In genomic region chr20:33209789-33210188, GRCh38 we compare ENCODE assay signal across 1 cellular context.
TF ChIP-seq lines count a peak whose summit lies in the region.

No MANE protein-coding gene starts in this region.

TF ChIP-seq in HepG2, 621 proteins besides CTCF, POLR2A, EP300 and RAD21 (continues in another document):
- TF ChIP-seq ATF4 (CRISPR knock-in tag; IDR thresholded peaks at IDR 0.05), result peak in 1 of 2 experiments; percentile 88; a peak in 2 of 4 replicates
- peak; percentile 65 for TF ChIP-seq BCL6 (CRISPR knock-in tag; IDR thresholded peaks at IDR 0.05)
- TF ChIP-seq HMG20B (CRISPR knock-in tag; conservative IDR thresholded peaks at IDR 0.05), result peak; percentile 87
- peak; percentile 97 for TF ChIP-seq SNAPC5 (CRISPR knock-in tag; IDR thresholded peaks at IDR 0.05; ENCODE audit: borderline replicate concordance)
- peak; percentile 71; the same call in 1 of the 2 replicates for TF ChIP-seq ZNF3 (CRISPR knock-in tag; IDR thresholded peaks at IDR 0.05)
- peak; percentile 94 for TF ChIP-seq ZNF205 (CRISPR knock-in tag; IDR thresholded peaks at IDR 0.05)
- TF ChIP-seq ZBTB4 (CRISPR knock-in tag; IDR thresholded peaks at IDR 0.05; ENCODE audit: borderline replicate concordance), result no peak
- TF ChIP-seq SALL1 (CRISPR knock-in tag; IDR thresholded peaks at IDR 0.05), result peak; percentile 98
- TF ChIP-seq ZNF549 (CRISPR knock-in tag; IDR thresholded peaks at IDR 0.05), result no peak
- peak; percentile 84 for TF ChIP-seq ONECUT2 (CRISPR knock-in tag; IDR thresholded peaks at IDR 0.05)
- no peak for TF ChIP-seq U2AF1 (optimal IDR thresholded peaks at IDR 0.05; ENCODE audit: low read depth, low read length)
- no peak for TF ChIP-seq ZNF597 (CRISPR knock-in tag; IDR thresholded peaks at IDR 0.05)
- TF ChIP-seq NFE2L2 (IDR thresholded peaks at IDR 0.05; ENCODE audit: low read length), result no peak
- TF ChIP-seq REXO4 (CRISPR knock-in tag; IDR thresholded peaks at IDR 0.05; ENCODE audit: borderline replicate concordance), result peak; percentile 69; the same call in 1 of the 2 replicates
- peak; percentile 69 for TF ChIP-seq ZFY (CRISPR knock-in tag; IDR thresholded peaks at IDR 0.05)
- TF ChIP-seq ZNF296 (CRISPR knock-in tag; conservative IDR thresholded peaks at IDR 0.05), result peak; percentile 92
- TF ChIP-seq ZBTB3 (CRISPR knock-in tag; IDR thresholded peaks at IDR 0.05; ENCODE audit: borderline replicate concordance, low read depth), result peak; percentile 76; the same call in 1 of the 2 replicates
- TF ChIP-seq ZNF160 (CRISPR knock-in tag; IDR thresholded peaks at IDR 0.05), result peak; percentile 90; the same call in 1 of the 2 replicates
- peak; percentile 96 for TF ChIP-seq ATF7-NPFF (CRISPR knock-in tag; IDR thresholded peaks at IDR 0.05; ENCODE audit: low read depth)
- no peak for TF ChIP-seq MAFF (IDR thresholded peaks at IDR 0.05; ENCODE audit: low read depth, low read length)
- TF ChIP-seq ZMYM3 (CRISPR knock-in tag; IDR thresholded peaks at IDR 0.05), result no peak
- TF ChIP-seq ZNF329 (CRISPR knock-in tag; IDR thresholded peaks at IDR 0.05; ENCODE audit: low read depth), result peak; percentile 86
- 0 out of 3 replicates have a peak, but pooled peaks have one; percentile 18 for TF ChIP-seq MXI1 (IDR thresholded peaks at IDR 0.05; ENCODE audit: borderline replicate concordance, low read depth, low read length)
- TF ChIP-seq ATF6 (CRISPR knock-in tag; conservative IDR thresholded peaks at IDR 0.05), result peak; percentile 99
- TF ChIP-seq ZBTB1 (CRISPR knock-in tag; IDR thresholded peaks at IDR 0.05; ENCODE audit: borderline replicate concordance), result peak; percentile 85; the same call in 1 of the 2 replicates
- peak; percentile 98 for TF ChIP-seq ZSCAN21 (CRISPR knock-in tag; IDR thresholded peaks at IDR 0.05; ENCODE audit: borderline replicate concordance)
- no peak for TF ChIP-seq NCOA5 (CRISPR knock-in tag; IDR thresholded peaks at IDR 0.05)
- TF ChIP-seq ZNF577 (CRISPR knock-in tag; IDR thresholded peaks at IDR 0.05; ENCODE audit: borderline replicate concordance, low read depth), result peak; percentile 38; the same call in 1 of the 2 replicates
- peak; percentile 56; the same call in 1 of the 2 replicates for TF ChIP-seq ZXDC (CRISPR knock-in tag; IDR thresholded peaks at IDR 0.05)
- TF ChIP-seq ZNF644 (CRISPR knock-in tag; IDR thresholded peaks at IDR 0.05; ENCODE audit: low read depth), result peak; percentile 92
- TF ChIP-seq CHD2 (IDR thresholded peaks at IDR 0.05; ENCODE audit: low read depth, low read length), result no peak
- TF ChIP-seq PTBP1 (IDR thresholded peaks at IDR 0.05; ENCODE audit: low read depth, low read length, poor library complexity, severe bottlenecking), result no peak
- no peak for TF ChIP-seq MTF2 (CRISPR knock-in tag; IDR thresholded peaks at IDR 0.05; ENCODE audit: borderline replicate concordance)
- peak; percentile 91 for TF ChIP-seq SIX4 (CRISPR knock-in tag; IDR thresholded peaks at IDR 0.05)
- no peak for TF ChIP-seq HNRNPUL1 (IDR thresholded peaks at IDR 0.05; ENCODE audit: low read depth, low read length)
- TF ChIP-seq ZNF407 (CRISPR knock-in tag; IDR thresholded peaks at IDR 0.05; ENCODE audit: not compliant biosample characterization), result peak; percentile 70
- no peak for TF ChIP-seq ASH2L (IDR thresholded peaks at IDR 0.05; ENCODE audit: insufficient read length, low read depth, low read length)
- no peak for TF ChIP-seq ZMYM2 (CRISPR knock-in tag; IDR thresholded peaks at IDR 0.05)
- TF ChIP-seq CHCHD3 (CRISPR knock-in tag; IDR thresholded peaks at IDR 0.05), result peak; percentile 81; the same call in 1 of the 2 replicates
- peak; percentile 96 for TF ChIP-seq ISX (CRISPR knock-in tag; conservative IDR thresholded peaks at IDR 0.05)
- no peak for TF ChIP-seq SYNCRIP (IDR thresholded peaks at IDR 0.05; ENCODE audit: insufficient read depth, low read depth, low read length)
- TF ChIP-seq ZNF704 (CRISPR knock-in tag; IDR thresholded peaks at IDR 0.05; ENCODE audit: borderline replicate concordance), result peak; percentile 94
